Comparison of ENCODE assay signal across 25 cellular contexts in genomic region chr20:24891546-24892393, GRCh38.
"Had no signal": no experiment of that assay in that cellular context is flagged by ENCODE, and none has a peak within 500 bp of the region (broad histone marks: within the 10 kb centered on the region; RNA-seq: fewer than 3 reads in every experiment).

No MANE protein-coding gene starts in this region.

- ATAC-seq: activated CD8-positive, alpha-beta T cell treated with anti-CD3 and anti-CD28 coated beads for 36 hours; activated naive CD8-positive, alpha-beta T cell treated with anti-CD3 and anti-CD28 coated beads, Interleukin-2, amount 50 U/mL, for 24 hours; activated T-cell treated with anti-CD3 and anti-CD28 coated beads, Interleukin-2, amount 50 U/mL, for 4 hours; gastrocnemius medialis; left ventricle myocardium superior; naive thymus-derived CD4-positive, alpha-beta T cell; stimulated activated memory B cell treated with anti-CD40 and anti-IgM and Interleukin-4, amounts not matched to agents 10 μg/mL and 1 μg/mL and 100 μg/mL, for 72 hours had no signal

- H3K27me3 ChIP-seq: brain microvascular endothelial cell, gastrocnemius medialis, spleen, upper lobe of left lung had no signal

- DNase-seq: activated B cell treated with CpG ODN at 0.5 μM for 24 hours; activated CD4-positive, alpha-beta T cell treated with anti-CD3 and anti-CD28 coated beads for 4 hours; activated CD8-positive, alpha-beta memory T cell treated with anti-CD3 and anti-CD28 coated beads, Interleukin-2, amount 50 U/mL, for 4 hours; activated CD8-positive, alpha-beta T cell treated with anti-CD3 and anti-CD28 coated beads for 36 hours; activated effector memory CD4-positive, alpha-beta T cell treated with Interleukin-2 at 50 U/mL for 16 hours; activated naive CD4-positive, alpha-beta T cell treated with anti-CD3 and anti-CD28 coated beads, Interleukin-2, amount 10 ng/mL, durations not matched to agents 7 days and 5 days; activated naive CD8-positive, alpha-beta T cell treated with anti-CD3 and anti-CD28 coated beads, Interleukin-2, amount 50 U/mL, for 24 hours; activated T-cell treated with anti-CD3 and anti-CD28 coated beads, Interleukin-2, amount 50 U/mL, for 4 hours; aorta; brain microvascular endothelial cell; central memory CD4-positive, alpha-beta T cell; erythroblast; gastrocnemius medialis; kidney glomerular epithelial cell; left ventricle myocardium superior; naive thymus-derived CD4-positive, alpha-beta T cell; spleen; stimulated activated CD4-positive, alpha-beta T cell treated with anti-CD3 and anti-CD28 coated beads, Interleukin-4, amount 100 ng/mL, for 4 hours had no signal

- H3K36me3 ChIP-seq: brain microvascular endothelial cell, gastrocnemius medialis, spleen, thoracic aorta, upper lobe of left lung had no signal

- H3K4me1 ChIP-seq: gastrocnemius medialis, parathyroid adenoma, spleen, upper lobe of left lung had no signal

- H3K4me3 ChIP-seq: coronary artery, gastrocnemius medialis, spleen, thoracic aorta, upper lobe of left lung had no signal

- H3K27ac ChIP-seq: brain microvascular endothelial cell, coronary artery, gastrocnemius medialis, parathyroid adenoma, spleen, thoracic aorta, upper lobe of left lung had no signal

- H3K9me3 ChIP-seq: gastrocnemius medialis, thoracic aorta, upper lobe of left lung had no signal

- H3K9me3 Mint-ChIP-seq: activated B cell treated with CpG ODN at 0.5 μM for 24 hours; activated CD8-positive, alpha-beta T cell treated with anti-CD3 and anti-CD28 coated beads for 36 hours; activated naive CD8-positive, alpha-beta T cell treated with anti-CD3 and anti-CD28 coated beads, Interleukin-2, amount 50 U/mL, for 24 hours; activated T-cell treated with anti-CD3 and anti-CD28 coated beads, Interleukin-2, amount 50 U/mL, for 4 hours; memory B cell; stimulated activated memory B cell treated with anti-CD40 and anti-IgM and Interleukin-4, amounts not matched to agents 10 μg/mL and 1 μg/mL and 100 μg/mL, for 72 hours had no signal

- H3K27ac Mint-ChIP-seq: activated B cell treated with CpG ODN at 0.5 μM for 24 hours; activated CD8-positive, alpha-beta T cell treated with anti-CD3 and anti-CD28 coated beads for 36 hours; activated naive CD4-positive, alpha-beta T cell treated with anti-CD3 and anti-CD28 coated beads, Interleukin-2, amount 10 ng/mL, durations not matched to agents 7 days and 5 days; activated naive CD8-positive, alpha-beta T cell treated with anti-CD3 and anti-CD28 coated beads, Interleukin-2, amount 50 U/mL, for 24 hours; memory B cell; naive thymus-derived CD4-positive, alpha-beta T cell; stimulated activated memory B cell treated with anti-CD40 and anti-IgM and Interleukin-4, amounts not matched to agents 10 μg/mL and 1 μg/mL and 100 μg/mL, for 72 hours; T-helper 2 cell treated with Interferon-gamma antibody and Interleukin-4, amounts not matched to agents 5 μg/mL and 100 μg/mL, for 36 hours had no signal

- H3K4me1 Mint-ChIP-seq: activated B cell treated with CpG ODN at 0.5 μM for 24 hours; activated naive CD4-positive, alpha-beta T cell treated with anti-CD3 and anti-CD28 coated beads, Interleukin-2, amount 10 ng/mL, durations not matched to agents 7 days and 5 days; activated naive CD8-positive, alpha-beta T cell treated with anti-CD3 and anti-CD28 coated beads, Interleukin-2, amount 50 U/mL, for 24 hours; memory B cell; naive thymus-derived CD4-positive, alpha-beta T cell; stimulated activated memory B cell treated with anti-CD40 and anti-IgM and Interleukin-4, amounts not matched to agents 10 μg/mL and 1 μg/mL and 100 μg/mL, for 72 hours had no signal

- H3K36me3 Mint-ChIP-seq: activated naive CD4-positive, alpha-beta T cell treated with anti-CD3 and anti-CD28 coated beads, Interleukin-2, amount 10 ng/mL, durations not matched to agents 7 days and 5 days; memory B cell; naive thymus-derived CD4-positive, alpha-beta T cell; stimulated activated memory B cell treated with anti-CD40 and anti-IgM and Interleukin-4, amounts not matched to agents 10 μg/mL and 1 μg/mL and 100 μg/mL, for 72 hours had no signal

- H3K27me3 Mint-ChIP-seq: activated B cell treated with CpG ODN at 0.5 μM for 24 hours; activated CD8-positive, alpha-beta T cell treated with anti-CD3 and anti-CD28 coated beads for 36 hours; activated naive CD8-positive, alpha-beta T cell treated with anti-CD3 and anti-CD28 coated beads, Interleukin-2, amount 50 U/mL, for 24 hours had no signal

- H3K4me3 Mint-ChIP-seq: activated B cell treated with CpG ODN at 0.5 μM for 24 hours; activated CD8-positive, alpha-beta T cell treated with anti-CD3 and anti-CD28 coated beads for 36 hours; activated naive CD4-positive, alpha-beta T cell treated with anti-CD3 and anti-CD28 coated beads, Interleukin-2, amount 10 ng/mL, durations not matched to agents 7 days and 5 days; activated naive CD8-positive, alpha-beta T cell treated with anti-CD3 and anti-CD28 coated beads, Interleukin-2, amount 50 U/mL, for 24 hours; activated T-cell treated with anti-CD3 and anti-CD28 coated beads, Interleukin-2, amount 50 U/mL, for 4 hours; memory B cell; naive thymus-derived CD4-positive, alpha-beta T cell; stimulated activated memory B cell treated with anti-CD40 and anti-IgM and Interleukin-4, amounts not matched to agents 10 μg/mL and 1 μg/mL and 100 μg/mL, for 72 hours; T-helper 2 cell treated with Interferon-gamma antibody and Interleukin-4, amounts not matched to agents 5 μg/mL and 100 μg/mL, for 36 hours had no signal

- H3K9ac ChIP-seq: parathyroid adenoma had no signal
